ENCODE assay signal across 19 cellular contexts in the genomic region with DNA sequence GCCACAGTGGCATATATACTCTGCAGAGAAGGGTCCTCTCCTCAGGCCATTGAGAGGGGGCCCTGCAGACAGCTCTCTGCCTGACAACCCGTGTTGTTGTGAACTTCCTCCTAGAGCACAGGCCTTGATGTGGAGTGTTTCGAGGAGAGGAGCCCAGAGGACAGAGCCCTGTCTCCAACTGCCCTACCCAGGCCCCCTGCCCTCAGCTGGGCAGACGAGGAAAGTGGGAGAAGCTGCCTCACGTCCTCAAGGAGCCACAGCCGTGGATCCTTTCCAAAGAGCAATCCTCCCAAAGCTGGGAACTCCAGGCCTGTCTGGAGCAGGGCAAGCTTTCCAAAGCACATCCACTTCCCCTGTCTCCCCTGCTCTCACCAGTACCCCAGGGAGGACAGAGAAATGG. TPM values are rescaled to one million over a fixed set of nuclear protein-coding genes. Genes with fewer than 3 reads are reported as not detected.
DNase-seq lines count a peak whose midpoint lies in the region; ATAC-seq and TF ChIP-seq lines count a peak whose summit lies in the region.
"Had no signal": no experiment of that assay in that cellular context is flagged by ENCODE, and none has a peak within 500 bp of the region (broad histone marks: within the 10 kb centered on the region; RNA-seq: fewer than 3 reads in every experiment).

No MANE protein-coding gene starts in this region.

- H3K4me1 ChIP-seq in neuronal stem cell (ENCODE audit: control insufficient read depth in 2 of 2, insufficient read depth in 1 of 2, low read depth in 1 of 2, low read length in 2 of 2) (no peaks in the 10 kb centered on the region), upper lobe of right lung (no peaks in the 10 kb centered on the region)
- H3K4me1 ChIP-seq: A549, HAP-1 had no signal

- peaks cover 0 to 59% (median 0%) of the 10 kb centered on the region in 3 experiments for H3K27me3 ChIP-seq in neuronal stem cell (ENCODE audit: control insufficient read depth in 3 of 3, insufficient read depth in 3 of 3, low read depth in 1 of 3, low read length in 3 of 3)
- no peaks in the 10 kb centered on the region for H3K27me3 ChIP-seq in upper lobe of right lung
- H3K27me3 ChIP-seq: BLaER1 treated with 17β-estradiol and CSF1 and Interleukin-3, amounts not matched to agents 10 nM and 100 nM had no signal

- no peaks in the 10 kb centered on the region for H3K9me3 ChIP-seq in neuronal stem cell (replicated peaks in 1 of 2; ENCODE audit: control insufficient read depth in 2 of 2, insufficient read depth in 1 of 2, low read depth in 1 of 2, low read length in 2 of 2)
- no peaks in the 10 kb centered on the region for H3K9me3 ChIP-seq in upper lobe of right lung
- H3K9me3 ChIP-seq: A549; BLaER1 treated with 17β-estradiol and CSF1 and Interleukin-3, amounts not matched to agents 10 nM and 100 nM; HAP-1 had no signal

- ATAC-seq in upper lobe of right lung (no peak), HG03457 (IDR thresholded peaks at IDR 0.05; ENCODE audit: unreplicated experiment) (no peak), GM19452 (IDR thresholded peaks at IDR 0.05; ENCODE audit: unreplicated experiment) (no peak)
- ATAC-seq: A549 had no signal

- no peak overlapping the region for H3K14ac ChIP-seq in neuronal stem cell (ENCODE audit: low read length)

- H2BK15ac ChIP-seq in neuronal stem cell (ENCODE audit: low read length), result no peak overlapping the region

- H3K9ac ChIP-seq in neuronal stem cell (ENCODE audit: low read depth, low read length, poor library complexity), result no peak overlapping the region
- H3K9ac ChIP-seq: BLaER1 treated with 17β-estradiol and CSF1 and Interleukin-3, amounts not matched to agents 10 nM and 100 nM had no signal

- H2BK120ac ChIP-seq in neuronal stem cell (ENCODE audit: low read depth, low read length), result no peak overlapping the region

- H2AK5ac ChIP-seq in neuronal stem cell (ENCODE audit: low read depth, low read length), result no peak overlapping the region

- peak overlapping the region; percentile 16 for H3K18ac ChIP-seq in neuronal stem cell (ENCODE audit: low read length)

- no CpG with 5 or more reads among the region's 5 CpGs for WGBS in neuronal stem cell (ENCODE audit: extremely low coverage in 2 of 2, insufficient read length in 2 of 2, insufficient replicate concordance in 1 of 2), 2 donors

- no peak overlapping the region for H4K91ac ChIP-seq in neuronal stem cell (ENCODE audit: low read depth, low read length, poor library complexity)

- no peak overlapping the region for H3K23ac ChIP-seq in neuronal stem cell (ENCODE audit: low read depth, low read length, poor library complexity)

- TF ChIP-seq CTCF in upper lobe of right lung (IDR thresholded peaks at IDR 0.05), result no peak

- H3K4me3 ChIP-seq in neuronal stem cell (ENCODE audit: low read length in 2 of 2) (no peak overlapping the region), upper lobe of right lung (no peak overlapping the region)
- H3K4me3 ChIP-seq: A549; BLaER1 treated with 17β-estradiol and CSF1 and Interleukin-3, amounts not matched to agents 10 nM and 100 nM; HAP-1 had no signal

- intact Hi-C loops in upper lobe of right lung (cut with DNase I), result no loop called here

- no peak overlapping the region for H2BK5ac ChIP-seq in neuronal stem cell (ENCODE audit: low read length)

- DNase-seq in activated gamma-delta T cell treated with Interleukin-2 at 50 U/mL for 16 hours (peak; percentile 2), activated gamma-delta T cell (lab: John Stamatoyannopoulos, UW) (no peak), ecto neural progenitor cell (ENCODE audit: low spot score) (peak; percentile 31), neuronal stem cell (ENCODE audit: low spot score) (no peak), upper lobe of right lung (peak; percentile 34)
- DNase-seq: DMS79 treated with DMSO at 0.1 percent for 48 hours; KBM-7; NCI-H1417 treated with DMSO at 0.1 percent for 48 hours; NCI-H2029; NCI-H2171; NCI-H446; NK-92 treated with Interleukin-12 subunit alpha and Interleukin-12 subunit beta, amount 100 ng/mL, for 24 hours had no signal

- no peak overlapping the region for H3K4ac ChIP-seq in neuronal stem cell (ENCODE audit: low read length)

- H3K27ac ChIP-seq in neuronal stem cell (replicated peaks; ENCODE audit: low read length) (no peak overlapping the region), upper lobe of right lung (no peak overlapping the region)
- H3K27ac ChIP-seq: A549; BLaER1 treated with 17β-estradiol and CSF1 and Interleukin-3, amounts not matched to agents 10 nM and 100 nM; RWPE1 had no signal

- H4K8ac ChIP-seq in neuronal stem cell (ENCODE audit: low read depth, low read length), result no peak overlapping the region

- H2AFZ ChIP-seq in neuronal stem cell (ENCODE audit: low read length), result no peak overlapping the region

- H3K4me2 ChIP-seq in neuronal stem cell (ENCODE audit: insufficient read depth, low read length, poor library complexity, severe bottlenecking), result no peak overlapping the region
- H3K4me2 ChIP-seq: A549; BLaER1 treated with 17β-estradiol and CSF1 and Interleukin-3, amounts not matched to agents 10 nM and 100 nM had no signal

- H3K36me3 ChIP-seq in neuronal stem cell (replicated peaks in 1 of 2; ENCODE audit: control insufficient read depth in 2 of 2, insufficient read depth in 2 of 2, low read length in 2 of 2) (no peaks in the 10 kb centered on the region), upper lobe of right lung (no peaks in the 10 kb centered on the region)
- H3K36me3 ChIP-seq: BLaER1 treated with 17β-estradiol and CSF1 and Interleukin-3, amounts not matched to agents 10 nM and 100 nM; HAP-1 had no signal

- H3K79me1 ChIP-seq in neuronal stem cell (ENCODE audit: low read depth, low read length), result peaks cover 2% of the 10 kb centered on the region

- no peak overlapping the region for H2BK12ac ChIP-seq in neuronal stem cell (ENCODE audit: low read length)

RNA-seq across cellular contexts. Expression of a gene that starts 10.7 kb away (rescaled TPM):
- polyA plus RNA-seq in neuronal stem cell (2013, experiment 1 of 2), result 9.9 TPM
- polyA plus RNA-seq in neuronal stem cell (2013, experiment 2 of 2), result 9.4 TPM
- not detected for total RNA-seq in upper lobe of right lung
- total RNA-seq: OCI-LY7 had no signal

Comparison
In these comparisons a context has a peak if more than half of its experiments do, and no peak if none do; other contexts are left out.
1. DNase-seq: peak in activated gamma-delta T cell treated with Interleukin-2 at 50 U/mL for 16 hours (single experiment), ecto neural progenitor cell (single experiment) and upper lobe of right lung (single experiment); none in activated gamma-delta T cell (single experiment) and neuronal stem cell (single experiment).